In the genomic region with DNA sequence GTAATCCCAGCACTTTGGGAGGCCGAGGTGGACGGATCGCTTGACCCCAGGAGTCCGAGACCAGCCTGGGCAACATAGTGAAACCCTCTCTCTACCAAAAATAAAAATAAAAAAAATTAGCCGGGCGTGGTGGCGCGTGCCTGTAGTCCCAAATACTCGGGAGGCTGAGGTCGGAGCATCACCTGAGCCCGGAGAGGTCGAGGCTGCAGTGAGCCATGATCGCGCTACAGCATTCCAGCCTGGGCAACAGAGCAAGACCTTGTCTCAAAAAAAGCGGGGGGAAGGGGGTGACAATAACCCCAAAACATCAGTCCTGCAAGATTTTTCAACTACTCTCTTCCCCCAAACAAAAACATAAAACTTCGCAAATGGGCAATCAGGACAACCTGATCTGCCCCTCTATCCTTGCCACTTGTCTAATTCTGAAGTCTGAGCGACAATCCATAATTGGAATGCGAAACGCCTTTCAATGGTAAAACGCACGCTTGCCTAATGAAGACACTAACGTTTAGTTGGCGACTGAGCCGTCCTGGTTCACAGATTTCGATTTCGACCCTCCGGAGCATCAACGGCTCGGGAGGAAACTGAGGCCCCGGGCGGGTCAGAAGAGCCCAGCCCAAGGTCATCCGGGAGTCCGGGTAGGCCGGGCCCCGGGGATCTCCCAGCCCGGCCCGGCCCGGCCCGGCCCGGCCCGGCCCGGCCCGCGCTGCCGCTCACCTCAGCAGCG, we compare ENCODE assay signal across 8 cellular contexts. TPM values are rescaled to one million over a fixed set of nuclear protein-coding genes. Genes with fewer than 3 reads are reported as not detected.
DNase-seq lines count a peak whose midpoint lies in the region; ATAC-seq and TF ChIP-seq lines count a peak whose summit lies in the region.

No MANE protein-coding gene starts in this region.

- H3K36me3 ChIP-seq in SK-N-MC (ENCODE audit: insufficient read depth, low read length), result no peaks in the 10 kb centered on the region
- no peaks in the 10 kb centered on the region for H3K36me3 ChIP-seq in sigmoid colon

- no peak for TF ChIP-seq POLR2A in sigmoid colon (IDR thresholded peaks at IDR 0.05)

- peak overlapping the region; percentile 89 for H3K9ac ChIP-seq in SK-N-MC (ENCODE audit: insufficient read length)

- no peak for ATAC-seq in HG03025 (IDR thresholded peaks at IDR 0.05; ENCODE audit: low FRiP score, unreplicated experiment)

- no peak for TF ChIP-seq CTCF in fibroblast of the aortic adventitia (IDR thresholded peaks at IDR 0.05; ENCODE audit: insufficient read depth, low read length)
- no peak for TF ChIP-seq CTCF in sigmoid colon (IDR thresholded peaks at IDR 0.05)

- H3K4me1 ChIP-seq in sigmoid colon, result peaks cover 0 to 53% (median 51%) of the 10 kb centered on the region in 4 donors

- H3K27ac ChIP-seq in SK-N-MC, result peak overlapping the region; percentile 84
- H3K27ac ChIP-seq in sigmoid colon, result peak overlapping the region; percentile 91 to 99 (median 96)

- TF ChIP-seq EP300 in sigmoid colon (IDR thresholded peaks at IDR 0.05), result no peak

- peak overlapping the region; percentile 95 for H3K4me3 ChIP-seq in SK-N-MC
- H3K4me3 ChIP-seq in fibroblast of the aortic adventitia (ENCODE audit: low read depth, low read length), result peak overlapping the region; percentile 93
- H3K4me3 ChIP-seq in sigmoid colon, result peak overlapping the region; percentile 65 to 96 (median 80)

- no peaks in the 10 kb centered on the region for H3K27me3 ChIP-seq in sigmoid colon

- no peaks in the 10 kb centered on the region for H3K9me3 ChIP-seq in SK-N-MC (ENCODE audit: low read depth, low read length)
- H3K9me3 ChIP-seq in sigmoid colon, result no peaks in the 10 kb centered on the region

- intact Hi-C loops in sigmoid colon (cut with DNase I), result loop anchor here (2.0 kb wide), 1 partner anchor 141 kb away; the partner anchor contains the start of gene HDGFL3

- DNase-seq in activated CD4-positive, alpha-beta T cell treated with anti-CD3 and anti-CD28 coated beads, Interleukin-2, amount 50 U/mL, for 48 hours, result peak; percentile 7 to 14
- DNase-seq in activated CD4-positive, alpha-beta T cell treated with anti-CD3 and anti-CD28 coated beads for 1 hour, result no peak
- no peak for DNase-seq in SK-N-MC (ENCODE audit: low read depth, low spot score)
- no peak for DNase-seq in fibroblast of the aortic adventitia (ENCODE audit: low read depth)
- DNase-seq in sigmoid colon, result no peak
- no peak for DNase-seq in SK-N-DZ (ENCODE audit: low spot score)
- no peak for DNase-seq in HuH-7 (ENCODE audit: low spot score)

- 1 to 4% methylated on average over 46 of the region's 46 CpGs for WGBS in sigmoid colon, 2 donors

RNA-seq across cellular contexts. Expression of gene BTBD1, which starts 0.9 kb away (rescaled TPM):
- total RNA-seq in fibroblast of the aortic adventitia (ENCODE audit: low replicate concordance) (69.0 and 102 TPM in 2 replicates), sigmoid colon (10 to 100 TPM; 64.2 to 82.4 (median 71.3) TPM)
- polyA plus RNA-seq in sigmoid colon, result 10 to 100 TPM; 32.1 to 59.9 (median 39.0) TPM
- 70.0 and 78.0 TPM in 2 replicates for polyA plus RNA-seq in SK-N-DZ (2014; cell fraction: cytosol; rRNA removed)
- 49.3 and 50.9 TPM in 2 replicates for polyA plus RNA-seq in SK-N-DZ (2014; cell fraction: nucleus; rRNA removed)

RNA-seq across cellular contexts. Expression of gene TM6SF1, which starts 41.2 kb away (rescaled TPM):
- total RNA-seq in fibroblast of the aortic adventitia (ENCODE audit: low replicate concordance) (0.18 TPM in 1 of 2 replicates, not detected in the other), sigmoid colon (1 to 10 TPM; 2.6 to 7.5 (median 4.6) TPM)
- 1 to 10 TPM; 1.2 to 3.7 (median 2.6) TPM for polyA plus RNA-seq in sigmoid colon
- polyA plus RNA-seq in SK-N-DZ (2014; cell fraction: cytosol; rRNA removed), result 0.23 and 0.90 TPM in 2 replicates
- 0.33 TPM in 1 of 2 replicates, not detected in the other for polyA plus RNA-seq in SK-N-DZ (2014; cell fraction: nucleus; rRNA removed)

RNA-seq across cellular contexts. Expression of gene C15orf40, which starts 54.8 kb away (rescaled TPM):
- 15.8 and 22.5 TPM in 2 replicates for total RNA-seq in fibroblast of the aortic adventitia (ENCODE audit: low replicate concordance)
- total RNA-seq in sigmoid colon, result 10 to 100 TPM in 3 of 4 donors, 1 to 10 TPM in 1; 9.1 to 14.6 (median 12.0) TPM
- polyA plus RNA-seq in sigmoid colon, result 10 to 100 TPM; 21.3 to 26.1 (median 23.4) TPM
- 16.6 and 18.4 TPM in 2 replicates for polyA plus RNA-seq in SK-N-DZ (2014; cell fraction: cytosol; rRNA removed)
- 16.9 and 18.4 TPM in 2 replicates for polyA plus RNA-seq in SK-N-DZ (2014; cell fraction: nucleus; rRNA removed)

Comparison
In these comparisons a context has a peak if more than half of its experiments do, and no peak if none do; other contexts are left out.
1. DNase-seq: peak in activated CD4-positive, alpha-beta T cell treated with anti-CD3 and anti-CD28 coated beads, Interleukin-2, amount 50 U/mL, for 48 hours (2 of 2); none in activated CD4-positive, alpha-beta T cell treated with anti-CD3 and anti-CD28 coated beads for 1 hour (single experiment), SK-N-MC (single experiment), fibroblast of the aortic adventitia (single experiment), sigmoid colon (single experiment), SK-N-DZ (single experiment) and HuH-7 (single experiment).
2. Peak in every context shown above with its lines, with median percentiles within 50 percentile points of each other: H3K4me3 ChIP-seq.